In the genomic region with DNA sequence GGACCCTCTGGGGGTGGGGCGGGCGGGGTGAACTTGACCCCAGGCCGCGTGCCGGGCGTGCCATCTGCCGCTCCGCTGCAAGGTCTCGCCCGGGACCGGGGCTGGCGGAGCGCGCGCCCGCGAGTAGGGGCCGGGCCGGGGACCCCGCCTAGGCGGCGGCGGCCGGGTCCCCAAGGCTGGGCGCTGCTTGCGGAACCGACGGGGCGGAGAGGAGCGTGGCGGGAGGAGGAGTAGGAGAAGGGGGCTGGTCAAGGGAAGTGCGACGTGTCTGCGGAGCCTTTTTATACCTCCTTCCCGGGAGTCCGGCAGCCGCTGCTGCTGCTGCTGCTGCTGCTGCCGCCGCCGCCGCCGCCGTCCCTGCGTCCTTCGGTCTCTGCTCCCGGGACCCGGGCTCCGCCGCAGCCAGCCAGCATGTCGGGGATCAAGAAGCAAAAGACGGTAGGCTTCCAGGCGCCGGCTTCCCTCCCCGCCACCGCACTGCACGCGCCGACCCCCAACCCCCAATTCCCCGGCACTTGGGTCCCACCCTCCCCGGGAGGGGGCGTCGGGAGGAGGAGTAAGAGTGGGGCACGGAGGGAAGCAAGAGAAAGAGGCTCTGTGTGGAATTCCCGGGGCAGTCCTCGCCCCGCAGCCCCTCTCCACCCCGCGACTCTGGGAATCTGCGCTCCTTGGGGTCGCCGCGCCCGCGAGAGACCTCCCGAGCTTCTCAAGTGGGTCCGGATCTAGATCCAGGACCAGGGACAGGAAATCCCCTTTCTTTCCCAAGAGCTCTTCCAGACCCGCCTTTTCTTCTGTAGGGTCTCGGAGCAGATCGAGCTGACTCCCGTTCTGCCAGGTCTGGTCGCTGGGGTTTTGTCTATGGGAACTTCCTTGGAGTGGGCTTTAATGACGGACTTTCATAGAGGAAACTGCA, we compare ENCODE assay signal across 7 cellular contexts. TPM values are rescaled to one million over a fixed set of nuclear protein-coding genes. Genes with fewer than 3 reads are reported as not detected.
A peak's percentile ranks its signal among the peaks of the same experiment; 100 is the strongest.
DNase-seq lines count a peak whose midpoint lies in the region; ATAC-seq and TF ChIP-seq lines count a peak whose summit lies in the region.

TSS of gene PAPSS2 (plus strand) at position 308 of the 913 bp plus-strand sequence. CDS start at position 412, 104 bp downstream.

- peak within 1 kb of the TSS; percentile 67 for H3K4me3 ChIP-seq in GM12865 (ENCODE audit: low read depth, low read length)
- peak within 1 kb of the TSS; percentile 91 for H3K4me3 ChIP-seq in epithelial cell of proximal tubule (ENCODE audit: low read depth, low read length)
- H3K4me3 ChIP-seq in mucosa of descending colon = peak within 1 kb of the TSS; percentile 70
- H3K4me3 ChIP-seq in thyroid gland (replicated peaks in 1 of 3) = peak within 1 kb of the TSS; percentile 70 to 96 (median 78)

- no peak for TF ChIP-seq CTCF in GM12865 (IDR thresholded peaks at IDR 0.05; ENCODE audit: insufficient read depth, low read depth, low read length, missing control alignments)
- TF ChIP-seq CTCF in epithelial cell of proximal tubule (conservative IDR thresholded peaks at IDR 0.05; ENCODE audit: low read depth, low read length) = no peak
- TF ChIP-seq CTCF in mucosa of descending colon (IDR thresholded peaks at IDR 0.05) = no peak
- TF ChIP-seq CTCF in thyroid gland (IDR thresholded peaks at IDR 0.05) = no peak

- peak in 1 of 2 donors; percentile 65 for TF ChIP-seq POLR2A in thyroid gland (IDR thresholded peaks at IDR 0.05)

- intact Hi-C loops in mucosa of descending colon (cut with DNase I, micrococcal nuclease) (loop anchor here (5.0 to 10.0 kb wide), 2 partner anchors 72 to 75 kb away; no protein-coding TSS in a partner anchor), thyroid gland (cut with DNase I) (loop anchor here (5.0 to 10.0 kb wide), 2 partner anchors 77 to 125 kb away; no protein-coding TSS in a partner anchor)

- H3K27me3 ChIP-seq in thyroid gland = no peaks in the 10 kb centered on the region

- no peaks in the 10 kb centered on the region for H3K9me3 ChIP-seq in mucosa of descending colon
- H3K9me3 ChIP-seq in thyroid gland = no peaks in the 10 kb centered on the region

- peak; percentile 54 for DNase-seq in GM12865 (ENCODE audit: low read depth)
- peak; percentile 65 to 67 for DNase-seq in Kasumi-1 (lab: John Stamatoyannopoulos, UW)
- peak; percentile 4 for DNase-seq in activated CD4-positive, alpha-beta T cell treated with anti-CD3 and anti-CD28 coated beads, Interleukin-2, amount 50 U/mL, for 1 hour
- DNase-seq in epithelial cell of proximal tubule (ENCODE audit: low read depth) = no peak
- peak; percentile 65 to 83 (median 83) for DNase-seq in mucosa of descending colon
- DNase-seq in thyroid gland = peak; percentile 57 to 59

- H3K4me1 ChIP-seq in mucosa of descending colon (ENCODE audit: low read depth) (peaks cover 3% of the 10 kb centered on the region), thyroid gland (peaks cover 0 to 19% of the 10 kb centered on the region in 2 donors)

- peak; percentile 86 for ATAC-seq in mucosa of descending colon
- no peak for ATAC-seq in HG03354 (IDR thresholded peaks at IDR 0.05; ENCODE audit: poor library complexity, severe bottlenecking, unreplicated experiment)

- peak within 1 kb of the TSS; percentile 55 to 83 (median 75) for H3K27ac ChIP-seq in thyroid gland

- 1 to 2% methylated on average over 35 to 43 of the region's 82 CpGs for WGBS in thyroid gland, 2 donors

- H3K36me3 ChIP-seq in mucosa of descending colon (ENCODE audit: low read depth) = no peaks in the 10 kb centered on the region
- H3K36me3 ChIP-seq in thyroid gland = no peaks in the 10 kb centered on the region

RNA-seq across cellular contexts. Expression of gene PAPSS2, which starts in this region (rescaled TPM):
- total RNA-seq in epithelial cell of proximal tubule (15.6 and 24.4 TPM in 2 replicates), mucosa of descending colon (100 to 1,000 TPM; 123 to 399 (median 147) TPM), thyroid gland (10 to 100 TPM; 25.5 to 32.1 (median 28.8) TPM)
